Comparison of ENCODE assay signal across 1 cellular context in genomic region chr10:69220510-69220909, GRCh38.
TF ChIP-seq lines count a peak whose summit lies in the region.

No MANE protein-coding gene starts in this region.

TF ChIP-seq in H1, 55 proteins besides CTCF, POLR2A, EP300 and RAD21:
- no peak for TF ChIP-seq MAFK (IDR thresholded peaks at IDR 0.05; ENCODE audit: low read depth, low read length)
- no peak for TF ChIP-seq CTBP2 (IDR thresholded peaks at IDR 0.05; ENCODE audit: borderline replicate concordance, insufficient read depth, insufficient read length, low read length)
- TF ChIP-seq GABPA (IDR thresholded peaks at IDR 0.05; ENCODE audit: borderline replicate concordance, insufficient read depth, low read length) = no peak
- no peak for TF ChIP-seq SIRT6 (IDR thresholded peaks at IDR 0.05; ENCODE audit: low read length)
- no peak for TF ChIP-seq JUN (IDR thresholded peaks at IDR 0.05; ENCODE audit: low read depth, low read length)
- no peak for TF ChIP-seq SP4 (IDR thresholded peaks at IDR 0.05; ENCODE audit: low read length)
- no peak for TF ChIP-seq POLR2AphosphoS5 (IDR thresholded peaks at IDR 0.05; ENCODE audit: low read depth, low read length)
- no peak for TF ChIP-seq MAX (IDR thresholded peaks at IDR 0.05)
- TF ChIP-seq PHF8 (conservative IDR thresholded peaks at IDR 0.05; ENCODE audit: low read depth, low read length) = no peak
